In the genomic region with DNA sequence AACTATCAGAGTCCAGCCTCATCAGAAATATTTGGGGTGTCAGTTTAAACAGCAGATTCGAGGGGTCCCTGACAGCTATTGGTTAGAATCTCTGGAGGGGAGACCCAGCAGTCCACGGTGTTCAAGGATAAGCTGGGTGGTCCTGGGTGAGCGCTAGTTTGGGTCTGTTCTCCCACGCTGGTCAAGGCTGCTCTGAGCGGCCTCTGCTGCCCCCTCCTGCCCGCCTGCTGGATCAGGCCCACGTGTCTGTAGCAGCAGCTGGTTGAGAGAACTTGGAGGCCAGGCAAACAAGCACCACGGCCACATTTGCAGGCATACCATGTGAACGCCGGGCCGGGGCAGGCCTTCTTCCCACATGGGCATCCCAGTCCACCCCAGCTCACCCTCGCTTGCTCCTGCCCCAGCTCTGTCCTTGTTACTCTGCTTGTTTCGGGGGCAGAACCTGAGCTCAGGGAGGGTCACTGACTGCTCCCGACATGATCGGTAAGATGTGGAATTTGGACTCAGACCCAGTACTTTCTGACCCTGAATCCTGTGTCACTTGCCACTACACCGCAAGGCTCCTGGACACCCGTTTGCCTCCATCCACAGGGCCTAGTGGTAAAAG, we compare ENCODE assay signal across 8 cellular contexts. TPM values are rescaled to one million over a fixed set of nuclear protein-coding genes. Genes with fewer than 3 reads are reported as not detected.
DNase-seq lines count a peak whose midpoint lies in the region; ATAC-seq and TF ChIP-seq lines count a peak whose summit lies in the region.

No MANE protein-coding gene starts in this region.

- no peak overlapping the region for H3K27ac ChIP-seq in DOHH2 (ENCODE audit: low read depth, low read length)
- no peak overlapping the region for H3K27ac ChIP-seq in VCaP
- H3K27ac ChIP-seq in osteoblast (ENCODE audit: low read depth, low read length): no peak overlapping the region

- peak; percentile 51 for TF ChIP-seq CTCF in DOHH2 (IDR thresholded peaks at IDR 0.05; ENCODE audit: low read depth, low read length, poor library complexity, severe bottlenecking)
- peak; percentile 70 for TF ChIP-seq CTCF in VCaP (conservative IDR thresholded peaks at IDR 0.05)
- peak; percentile 84 for TF ChIP-seq CTCF in foreskin fibroblast (IDR thresholded peaks at IDR 0.05; ENCODE audit: low read depth, low read length)
- TF ChIP-seq CTCF in osteoblast (IDR thresholded peaks at IDR 0.05; ENCODE audit: extremely low read depth, low read depth, low read length): peak; percentile 77

- ATAC-seq in GM21526 (IDR thresholded peaks at IDR 0.05; ENCODE audit: low FRiP score, unreplicated experiment): no peak

- no peaks in the 10 kb centered on the region for H3F3A ChIP-seq in DOHH2 (ENCODE audit: control insufficient read depth, insufficient read depth)

- H2AFZ ChIP-seq in osteoblast (ENCODE audit: low read length): no peak overlapping the region

- H3K4me2 ChIP-seq in DOHH2 (ENCODE audit: low read length) (no peak overlapping the region), osteoblast (ENCODE audit: insufficient read depth, low read length) (no peak overlapping the region)

- H3K36me3 ChIP-seq in DOHH2 (ENCODE audit: control insufficient read depth, low read length): no peaks in the 10 kb centered on the region
- H3K36me3 ChIP-seq in osteoblast (ENCODE audit: insufficient read depth, low read length): no peaks in the 10 kb centered on the region

- H3K4me3 ChIP-seq in DOHH2 (ENCODE audit: low read length) (no peak overlapping the region), foreskin fibroblast (ENCODE audit: low read depth in 1 of 2, low read length in 2 of 2) (no peak overlapping the region), osteoblast (ENCODE audit: insufficient read depth, low read length) (no peak overlapping the region)

- H3K4me1 ChIP-seq in DOHH2 (ENCODE audit: control insufficient read depth, low read length): peaks cover 4% of the 10 kb centered on the region; the same call in 1 of the 2 replicates
- peaks cover 9% of the 10 kb centered on the region for H3K4me1 ChIP-seq in osteoblast (ENCODE audit: insufficient read depth, low read length)

- DNase-seq in HT1080 (ENCODE audit: low read depth): peak; percentile 53
- DNase-seq in foreskin fibroblast: peak; percentile 50 to 84
- peak; percentile 97 for DNase-seq in osteoblast (ENCODE audit: insufficient read length, low spot score, missing footprints)
- DNase-seq in activated effector memory CD4-positive, alpha-beta T cell treated with anti-CD3 and anti-CD28 coated beads, Interleukin-2, amount 50 U/mL, for 16 hours: no peak
- DNase-seq in NCI-H2081 (lab: John Stamatoyannopoulos, UW): no peak

- no peaks in the 10 kb centered on the region for H4K20me1 ChIP-seq in DOHH2 (ENCODE audit: control insufficient read depth, insufficient read depth, low read depth, low read length)
- H4K20me1 ChIP-seq in osteoblast (ENCODE audit: insufficient read depth, low read length): no peaks in the 10 kb centered on the region

- H3K9me3 ChIP-seq in DOHH2 (ENCODE audit: control insufficient read depth, insufficient read depth, low read length) (no peaks in the 10 kb centered on the region), osteoblast (ENCODE audit: low read depth, low read length) (no peaks in the 10 kb centered on the region)

- no peaks in the 10 kb centered on the region for H3K9me2 ChIP-seq in DOHH2 (replicated peaks; ENCODE audit: control insufficient read depth, low read length)

- H3K79me2 ChIP-seq in DOHH2 (ENCODE audit: control insufficient read depth, low read length) (no peaks in the 10 kb centered on the region), osteoblast (ENCODE audit: insufficient read depth, low read length) (no peaks in the 10 kb centered on the region)

- no peaks in the 10 kb centered on the region for H3K27me3 ChIP-seq in DOHH2 (ENCODE audit: control insufficient read depth, low read length)
- H3K27me3 ChIP-seq in osteoblast (ENCODE audit: insufficient read depth, low read length): peaks cover 89% of the 10 kb centered on the region

RNA-seq across cellular contexts. Expression of gene FOXF1, which starts 7.4 kb away (rescaled TPM):
- total RNA-seq in HT1080 (2014; rRNA removed; shearing (Covaris generic)): 0.10 TPM in 1 of 2 replicates, not detected in the other
- polyA plus RNA-seq in HT1080 (2015; cell fraction: cytosol; rRNA removed): 0.02 TPM in 1 of 2 replicates, not detected in the other
- 0.08 TPM in 1 of 2 replicates, not detected in the other for polyA plus RNA-seq in HT1080 (2015; cell fraction: nucleus; rRNA removed)
- not detected in 2 replicates for total RNA-seq in osteoblast

RNA-seq across cellular contexts. Expression of gene MTHFSD, which starts 37.3 kb away (rescaled TPM):
- total RNA-seq in HT1080 (2014; rRNA removed; shearing (Covaris generic)): 9.8 and 10.4 TPM in 2 replicates
- 10.0 and 11.0 TPM in 2 replicates for polyA plus RNA-seq in HT1080 (2015; cell fraction: cytosol; rRNA removed)
- polyA plus RNA-seq in HT1080 (2015; cell fraction: nucleus; rRNA removed): 46.8 and 51.0 TPM in 2 replicates
- 18.5 and 20.3 TPM in 2 replicates for total RNA-seq in osteoblast

RNA-seq across cellular contexts. Expression of gene FOXC2, which starts 48.9 kb away (rescaled TPM):
- total RNA-seq in HT1080 (2014; rRNA removed; shearing (Covaris generic)): 1.1 and 1.5 TPM in 2 replicates
- polyA plus RNA-seq in HT1080 (2015; cell fraction: cytosol; rRNA removed): 21.6 and 22.0 TPM in 2 replicates
- 15.3 and 19.7 TPM in 2 replicates for polyA plus RNA-seq in HT1080 (2015; cell fraction: nucleus; rRNA removed)
- 2.2 and 2.4 TPM in 2 replicates for total RNA-seq in osteoblast

Comparison
In these comparisons a context has a peak if more than half of its experiments do, and no peak if none do; other contexts are left out.
1. DNase-seq: peak in HT1080 (single experiment), foreskin fibroblast (2 of 2) and osteoblast (single experiment); none in activated effector memory CD4-positive, alpha-beta T cell treated with anti-CD3 and anti-CD28 coated beads, Interleukin-2, amount 50 U/mL, for 16 hours (single experiment) and NCI-H2081 (0 of 2).
2. Peak in every context shown above with its lines, with median percentiles within 50 percentile points of each other: CTCF ChIP-seq.